23 cellular contexts compared by ENCODE assay signal in genomic region chr11:97703815-97704214, GRCh38.
"Had no signal": no experiment of that assay in that cellular context is flagged by ENCODE, and none has a peak within 500 bp of the region (broad histone marks: within the 10 kb centered on the region; RNA-seq: fewer than 3 reads in every experiment).

No MANE protein-coding gene starts in this region.

- FAIRE-seq: bronchial epithelial cell had no signal

- H3K4me3 ChIP-seq: coronary artery, esophagus muscularis mucosa, gastrocnemius medialis, upper lobe of left lung had no signal

- H3K9me3 Mint-ChIP-seq: activated B cell treated with CpG ODN at 0.5 μM for 24 hours; activated naive CD4-positive, alpha-beta T cell treated with anti-CD3 and anti-CD28 coated beads for 36 hours; activated naive CD8-positive, alpha-beta T cell treated with anti-CD3 and anti-CD28 coated beads, Interleukin-2, amount 10 ng/mL, durations not matched to agents 7 days and 5 days; nephron progenitor cell had no signal

- H3K9me3 ChIP-seq: esophagus muscularis mucosa, gastrocnemius medialis, upper lobe of left lung had no signal

- H3K4me1 Mint-ChIP-seq: activated B cell treated with CpG ODN at 0.5 μM for 24 hours; activated CD4-positive, alpha-beta T cell treated with anti-CD3 and anti-CD28 coated beads for 36 hours; activated naive CD8-positive, alpha-beta T cell treated with anti-CD3 and anti-CD28 coated beads, Interleukin-2, amount 10 ng/mL, durations not matched to agents 7 days and 5 days had no signal

- ATAC-seq: activated CD4-positive, alpha-beta T cell treated with anti-CD3 and anti-CD28 coated beads for 36 hours; gastrocnemius medialis; left cardiac atrium; stimulated activated naive CD8-positive, alpha-beta T cell treated with anti-CD3 and anti-CD28 coated beads, Interleukin-15, Interleukin-2, amounts not matched to agents 100 U/mL and 50 U/mL, for 24 hours had no signal

- H3K4me1 ChIP-seq: esophagus muscularis mucosa, gastrocnemius medialis, upper lobe of left lung had no signal

- H3K27me3 Mint-ChIP-seq: activated B cell treated with CpG ODN at 0.5 μM for 24 hours; activated CD4-positive, alpha-beta T cell treated with anti-CD3 and anti-CD28 coated beads for 36 hours; activated naive CD8-positive, alpha-beta T cell treated with anti-CD3 and anti-CD28 coated beads, Interleukin-2, amount 10 ng/mL, durations not matched to agents 7 days and 5 days had no signal

- DNase-seq: activated B cell treated with CpG ODN at 0.5 μM for 24 hours; activated CD4-positive, alpha-beta T cell treated with anti-CD3 and anti-CD28 coated beads for 36 hours; activated CD4-positive, alpha-beta T cell treated with anti-CD3 and anti-CD28 coated beads, Interleukin-2, amount 50 U/mL, for 48 hours; activated CD8-positive, alpha-beta memory T cell treated with anti-CD3 and anti-CD28 coated beads, Interleukin-2, amount 50 U/mL, for 48 hours; activated naive CD4-positive, alpha-beta T cell treated with anti-CD3 and anti-CD28 coated beads for 36 hours; activated naive CD8-positive, alpha-beta T cell treated with anti-CD3 and anti-CD28 coated beads, Interleukin-2, amount 10 ng/mL, durations not matched to agents 7 days and 5 days; activated T-cell treated with anti-CD3 and anti-CD28 coated beads, Interleukin-2, amount 50 U/mL, for 48 hours; amygdala; cerebellar nuclear complex; gastrocnemius medialis; head of caudate nucleus; islet precursor cell; left cardiac atrium; nephron progenitor cell; occipital lobe; stimulated activated CD4-positive, alpha-beta T cell treated with anti-CD3 and anti-CD28 coated beads, Interleukin-12 subunit alpha, Interleukin-12 subunit beta, amount 100 ng/mL, for 4 hours; stimulated activated CD4-positive, alpha-beta T cell treated with anti-CD3 and anti-CD28 coated beads, Interleukin-4, amount 100 ng/mL, for 4 hours; stimulated activated naive CD8-positive, alpha-beta T cell treated with anti-CD3 and anti-CD28 coated beads, Interleukin-15, Interleukin-2, amounts not matched to agents 100 U/mL and 50 U/mL, for 24 hours; T1000; upper lobe of left lung had no signal

- H3K27ac ChIP-seq: coronary artery, esophagus muscularis mucosa, gastrocnemius medialis, upper lobe of left lung had no signal

- H3K4me3 Mint-ChIP-seq: activated B cell treated with CpG ODN at 0.5 μM for 24 hours; activated CD4-positive, alpha-beta T cell treated with anti-CD3 and anti-CD28 coated beads for 36 hours; activated naive CD4-positive, alpha-beta T cell treated with anti-CD3 and anti-CD28 coated beads for 36 hours; activated naive CD8-positive, alpha-beta T cell treated with anti-CD3 and anti-CD28 coated beads, Interleukin-2, amount 10 ng/mL, durations not matched to agents 7 days and 5 days; nephron progenitor cell had no signal

- H3K36me3 Mint-ChIP-seq: activated naive CD8-positive, alpha-beta T cell treated with anti-CD3 and anti-CD28 coated beads, Interleukin-2, amount 10 ng/mL, durations not matched to agents 7 days and 5 days had no signal

- H3K36me3 ChIP-seq: esophagus muscularis mucosa, gastrocnemius medialis, upper lobe of left lung had no signal

- H3K27me3 ChIP-seq: esophagus muscularis mucosa, gastrocnemius medialis, upper lobe of left lung had no signal

- H3K27ac Mint-ChIP-seq: activated B cell treated with CpG ODN at 0.5 μM for 24 hours; activated CD4-positive, alpha-beta T cell treated with anti-CD3 and anti-CD28 coated beads for 36 hours; activated naive CD4-positive, alpha-beta T cell treated with anti-CD3 and anti-CD28 coated beads for 36 hours; activated naive CD8-positive, alpha-beta T cell treated with anti-CD3 and anti-CD28 coated beads, Interleukin-2, amount 10 ng/mL, durations not matched to agents 7 days and 5 days; nephron progenitor cell had no signal
